Comparison of ENCODE assay signal across 7 cellular contexts in genomic region chr10:114703377-114704125, GRCh38. TPM values are rescaled to one million over a fixed set of nuclear protein-coding genes. Genes with fewer than 3 reads are reported as not detected.
DNase-seq lines count a peak whose midpoint lies in the region; TF ChIP-seq lines count a peak whose summit lies in the region.

No MANE protein-coding gene starts in this region.

- peaks cover 23% of the 10 kb centered on the region; the same call in 1 of the 2 replicates for H3K36me3 ChIP-seq in Loucy (ENCODE audit: insufficient read depth, low read length)

- peaks cover 13% of the 10 kb centered on the region for H3K4me1 Mint-ChIP-seq in chondrocyte (ENCODE audit: low read depth)

- H3K79me2 ChIP-seq in Loucy (ENCODE audit: insufficient read depth, low read length), result peaks cover 86% of the 10 kb centered on the region

- no peak overlapping the region for H3K9ac ChIP-seq in Loucy (ENCODE audit: low read depth, low read length, poor library complexity, severe bottlenecking)

- peaks cover 46% of the 10 kb centered on the region for H4K20me1 ChIP-seq in Loucy (ENCODE audit: insufficient read depth, low read length, poor library complexity, severe bottlenecking)

- H3F3A ChIP-seq in Loucy (ENCODE audit: low read depth), result peaks cover 5% of the 10 kb centered on the region; the same call in 1 of the 2 replicates

- H3K36me3 Mint-ChIP-seq in chondrocyte (ENCODE audit: low read depth), result no peaks in the 10 kb centered on the region

- H3K4me2 ChIP-seq in Loucy (ENCODE audit: low read depth, low read length, poor library complexity, severe bottlenecking), result no peak overlapping the region

- H3K9me3 Mint-ChIP-seq in chondrocyte (ENCODE audit: low read depth), result peaks cover 3% of the 10 kb centered on the region

- no peaks in the 10 kb centered on the region for H3K9me2 ChIP-seq in Loucy (replicated peaks; ENCODE audit: low read depth, low read length)

- TF ChIP-seq CTCF in GM10266 (IDR thresholded peaks at IDR 0.05; ENCODE audit: control insufficient read depth, insufficient read depth, low read depth, missing control alignments) (peak; percentile 41), Loucy (conservative IDR thresholded peaks at IDR 0.05; ENCODE audit: low read length) (peak; percentile 77), chondrocyte (IDR thresholded peaks at IDR 0.05) (peak; percentile 89)

- peak; percentile 16 for DNase-seq in GM10266 (ENCODE audit: extremely low spot score)
- no peak for DNase-seq in chondrocyte (ENCODE audit: low spot score)
- peak; percentile 41 for DNase-seq in myocyte (ENCODE audit: low read depth)
- DNase-seq in AG08396 (ENCODE audit: low spot score), result no peak
- DNase-seq in T-helper 1 cell, result no peak
- DNase-seq in posterior cingulate gyrus, result no peak

- H3K4me3 ChIP-seq in Loucy (ENCODE audit: low read length, poor library complexity, severe bottlenecking), result no peak overlapping the region

- H3K27ac Mint-ChIP-seq in chondrocyte (ENCODE audit: unreplicated experiment), result no peak overlapping the region

- H3K9me3 ChIP-seq in Loucy (ENCODE audit: insufficient read depth, low read depth, low read length), result no peaks in the 10 kb centered on the region

- H3K4me3 Mint-ChIP-seq in chondrocyte (ENCODE audit: unreplicated experiment), result no peak overlapping the region

- H3K27me3 ChIP-seq in Loucy (ENCODE audit: insufficient read depth, low read length, poor library complexity, severe bottlenecking), result no peaks in the 10 kb centered on the region

- H3K27me3 Mint-ChIP-seq in chondrocyte (ENCODE audit: low read depth), result no peaks in the 10 kb centered on the region

- H2AFZ ChIP-seq in Loucy (ENCODE audit: low read length), result no peak overlapping the region

- intact Hi-C loops in posterior cingulate gyrus (cut with DNase I), result loop anchor here (10.0 kb wide), 1 partner anchor 149 kb away; no protein-coding TSS in a partner anchor

- H3K4me1 ChIP-seq in Loucy (ENCODE audit: insufficient read depth, low read length, poor library complexity, severe bottlenecking), result no peaks in the 10 kb centered on the region

RNA-seq across cellular contexts. Expression of gene ABLIM1, which starts 45.5 kb away (rescaled TPM):
- total RNA-seq in chondrocyte (13.5 to 41.9 TPM (median 15.7 TPM) in 3 replicates), myocyte (19.0 and 21.2 TPM in 2 replicates)
- 18.2 TPM for polyA plus RNA-seq in myocyte (2012)

Comparison
In these comparisons a context has a peak if more than half of its experiments do, and no peak if none do; other contexts are left out.
1. DNase-seq: peak in GM10266 (single experiment) and myocyte (single experiment); none in chondrocyte (single experiment), AG08396 (single experiment), T-helper 1 cell (0 of 5) and posterior cingulate gyrus (0 of 10).
2. Peak in every context shown above with its lines, with median percentiles within 50 percentile points of each other: CTCF ChIP-seq.